1 cellular context compared by ENCODE assay signal in the genomic region with DNA sequence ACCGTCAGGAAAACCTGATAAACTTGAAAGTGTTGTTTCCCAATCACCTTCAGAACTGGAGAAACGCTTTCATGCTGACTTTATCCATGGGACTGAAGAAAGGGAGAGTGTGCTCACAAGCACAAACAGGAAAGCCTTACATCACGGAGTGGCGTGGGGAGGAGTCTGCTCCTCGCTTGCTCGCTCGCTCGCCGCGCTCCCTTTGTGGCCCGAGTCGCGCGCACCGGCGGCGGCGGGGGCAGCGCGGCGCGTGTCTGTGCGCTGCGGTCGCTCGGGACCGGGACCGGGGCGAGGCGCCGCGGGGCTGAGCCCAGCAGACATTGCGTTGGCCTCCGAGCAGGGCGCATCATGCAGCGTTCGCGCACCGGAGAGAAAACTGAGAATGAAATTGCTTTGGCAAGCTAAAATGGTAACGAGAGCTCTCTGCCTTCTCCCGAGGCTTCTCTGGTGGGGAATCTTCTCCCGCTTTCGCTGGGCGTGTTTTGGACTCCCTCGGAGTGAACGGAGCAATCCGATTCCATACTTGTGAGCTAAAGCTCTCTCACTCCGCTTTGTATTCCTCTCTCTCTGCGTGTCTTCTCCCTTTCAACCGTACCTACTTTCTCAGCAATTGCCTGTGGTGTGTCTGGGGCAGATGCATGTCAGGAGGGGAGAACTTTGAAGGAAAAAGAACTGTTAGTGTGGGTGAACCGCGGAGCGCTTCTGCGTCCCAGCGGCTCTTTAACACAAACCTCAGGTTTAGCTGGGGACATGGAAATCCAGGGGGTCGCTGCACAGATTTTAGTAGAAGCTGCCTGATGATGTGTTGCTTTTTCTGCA.
TF ChIP-seq lines count a peak whose summit lies in the region.

A gene (plus strand): TSS at position 205 of the 819 bp plus-strand sequence. CDS start 178 bp downstream, at position 383.

TF ChIP-seq in HepG2, 621 proteins besides CTCF, POLR2A, EP300 and RAD21 (continued from another document and continues in another):
- TF ChIP-seq, protein P1, sequence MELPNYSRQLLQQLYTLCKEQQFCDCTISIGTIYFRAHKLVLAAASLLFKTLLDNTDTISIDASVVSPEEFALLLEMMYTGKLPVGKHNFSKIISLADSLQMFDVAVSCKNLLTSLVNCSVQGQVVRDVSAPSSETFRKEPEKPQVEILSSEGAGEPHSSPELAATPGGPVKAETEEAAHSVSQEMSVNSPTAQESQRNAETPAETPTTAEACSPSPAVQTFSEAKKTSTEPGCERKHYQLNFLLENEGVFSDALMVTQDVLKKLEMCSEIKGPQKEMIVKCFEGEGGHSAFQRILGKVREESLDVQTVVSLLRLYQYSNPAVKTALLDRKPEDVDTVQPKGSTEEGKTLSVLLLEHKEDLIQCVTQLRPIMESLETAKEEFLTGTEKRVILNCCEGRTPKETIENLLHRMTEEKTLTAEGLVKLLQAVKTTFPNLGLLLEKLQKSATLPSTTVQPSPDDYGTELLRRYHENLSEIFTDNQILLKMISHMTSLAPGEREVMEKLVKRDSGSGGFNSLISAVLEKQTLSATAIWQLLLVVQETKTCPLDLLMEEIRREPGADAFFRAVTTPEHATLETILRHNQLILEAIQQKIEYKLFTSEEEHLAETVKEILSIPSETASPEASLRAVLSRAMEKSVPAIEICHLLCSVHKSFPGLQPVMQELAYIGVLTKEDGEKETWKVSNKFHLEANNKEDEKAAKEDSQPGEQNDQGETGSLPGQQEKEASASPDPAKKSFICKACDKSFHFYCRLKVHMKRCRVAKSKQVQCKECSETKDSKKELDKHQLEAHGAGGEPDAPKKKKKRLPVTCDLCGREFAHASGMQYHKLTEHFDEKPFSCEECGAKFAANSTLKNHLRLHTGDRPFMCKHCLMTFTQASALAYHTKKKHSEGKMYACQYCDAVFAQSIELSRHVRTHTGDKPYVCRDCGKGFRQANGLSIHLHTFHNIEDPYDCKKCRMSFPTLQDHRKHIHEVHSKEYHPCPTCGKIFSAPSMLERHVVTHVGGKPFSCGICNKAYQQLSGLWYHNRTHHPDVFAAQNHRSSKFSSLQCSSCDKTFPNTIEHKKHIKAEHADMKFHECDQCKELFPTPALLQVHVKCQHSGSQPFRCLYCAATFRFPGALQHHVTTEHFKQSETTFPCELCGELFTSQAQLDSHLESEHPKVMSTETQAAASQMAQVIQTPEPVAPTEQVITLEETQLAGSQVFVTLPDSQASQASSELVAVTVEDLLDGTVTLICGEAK (IDR thresholded peaks at IDR 0.05): no peak
- TF ChIP-seq, protein P1 (CRISPR knock-in tag; IDR thresholded peaks at IDR 0.05): no peak
- no peak for TF ChIP-seq ZNF350 (CRISPR knock-in tag; IDR thresholded peaks at IDR 0.05; ENCODE audit: borderline replicate concordance, low read depth)
- TF ChIP-seq, protein P2, sequence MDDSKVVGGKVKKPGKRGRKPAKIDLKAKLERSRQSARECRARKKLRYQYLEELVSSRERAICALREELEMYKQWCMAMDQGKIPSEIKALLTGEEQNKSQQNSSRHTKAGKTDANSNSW (CRISPR knock-in tag; IDR thresholded peaks at IDR 0.05; ENCODE audit: borderline replicate concordance): no peak
- TF ChIP-seq, protein P3, sequence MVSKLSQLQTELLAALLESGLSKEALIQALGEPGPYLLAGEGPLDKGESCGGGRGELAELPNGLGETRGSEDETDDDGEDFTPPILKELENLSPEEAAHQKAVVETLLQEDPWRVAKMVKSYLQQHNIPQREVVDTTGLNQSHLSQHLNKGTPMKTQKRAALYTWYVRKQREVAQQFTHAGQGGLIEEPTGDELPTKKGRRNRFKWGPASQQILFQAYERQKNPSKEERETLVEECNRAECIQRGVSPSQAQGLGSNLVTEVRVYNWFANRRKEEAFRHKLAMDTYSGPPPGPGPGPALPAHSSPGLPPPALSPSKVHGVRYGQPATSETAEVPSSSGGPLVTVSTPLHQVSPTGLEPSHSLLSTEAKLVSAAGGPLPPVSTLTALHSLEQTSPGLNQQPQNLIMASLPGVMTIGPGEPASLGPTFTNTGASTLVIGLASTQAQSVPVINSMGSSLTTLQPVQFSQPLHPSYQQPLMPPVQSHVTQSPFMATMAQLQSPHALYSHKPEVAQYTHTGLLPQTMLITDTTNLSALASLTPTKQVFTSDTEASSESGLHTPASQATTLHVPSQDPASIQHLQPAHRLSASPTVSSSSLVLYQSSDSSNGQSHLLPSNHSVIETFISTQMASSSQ (IDR thresholded peaks at IDR 0.05; ENCODE audit: low read depth): no peak
- TF ChIP-seq, protein P3 (CRISPR knock-in tag; IDR thresholded peaks at IDR 0.05; ENCODE audit: borderline replicate concordance): no peak
- TF ChIP-seq MTA1 (CRISPR knock-in tag; IDR thresholded peaks at IDR 0.05; ENCODE audit: borderline replicate concordance): peak; percentile 48; the same call in 1 of the 2 replicates
- TF ChIP-seq SOX5 (CRISPR knock-in tag; IDR thresholded peaks at IDR 0.05; ENCODE audit: borderline replicate concordance): no peak
- TF ChIP-seq, protein P4, sequence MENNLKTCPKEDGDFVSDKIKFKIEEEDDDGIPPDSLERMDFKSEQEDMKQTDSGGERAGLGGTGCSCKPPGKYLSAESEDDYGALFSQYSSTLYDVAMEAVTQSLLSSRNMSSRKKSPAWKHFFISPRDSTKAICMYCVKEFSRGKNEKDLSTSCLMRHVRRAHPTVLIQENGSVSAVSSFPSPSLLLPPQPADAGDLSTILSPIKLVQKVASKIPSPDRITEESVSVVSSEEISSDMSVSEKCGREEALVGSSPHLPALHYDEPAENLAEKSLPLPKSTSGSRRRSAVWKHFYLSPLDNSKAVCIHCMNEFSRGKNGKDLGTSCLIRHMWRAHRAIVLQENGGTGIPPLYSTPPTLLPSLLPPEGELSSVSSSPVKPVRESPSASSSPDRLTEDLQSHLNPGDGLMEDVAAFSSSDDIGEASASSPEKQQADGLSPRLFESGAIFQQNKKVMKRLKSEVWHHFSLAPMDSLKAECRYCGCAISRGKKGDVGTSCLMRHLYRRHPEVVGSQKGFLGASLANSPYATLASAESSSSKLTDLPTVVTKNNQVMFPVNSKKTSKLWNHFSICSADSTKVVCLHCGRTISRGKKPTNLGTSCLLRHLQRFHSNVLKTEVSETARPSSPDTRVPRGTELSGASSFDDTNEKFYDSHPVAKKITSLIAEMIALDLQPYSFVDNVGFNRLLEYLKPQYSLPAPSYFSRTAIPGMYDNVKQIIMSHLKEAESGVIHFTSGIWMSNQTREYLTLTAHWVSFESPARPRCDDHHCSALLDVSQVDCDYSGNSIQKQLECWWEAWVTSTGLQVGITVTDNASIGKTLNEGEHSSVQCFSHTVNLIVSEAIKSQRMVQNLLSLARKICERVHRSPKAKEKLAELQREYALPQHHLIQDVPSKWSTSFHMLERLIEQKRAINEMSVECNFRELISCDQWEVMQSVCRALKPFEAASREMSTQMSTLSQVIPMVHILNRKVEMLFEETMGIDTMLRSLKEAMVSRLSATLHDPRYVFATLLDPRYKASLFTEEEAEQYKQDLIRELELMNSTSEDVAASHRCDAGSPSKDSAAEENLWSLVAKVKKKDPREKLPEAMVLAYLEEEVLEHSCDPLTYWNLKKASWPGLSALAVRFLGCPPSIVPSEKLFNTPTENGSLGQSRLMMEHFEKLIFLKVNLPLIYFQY (CRISPR knock-in tag; IDR thresholded peaks at IDR 0.05; ENCODE audit: borderline replicate concordance): no peak
- TF ChIP-seq CEBPG (CRISPR knock-in tag; IDR thresholded peaks at IDR 0.05): peak; percentile 27; the same call in 1 of the 2 replicates
- no peak for TF ChIP-seq TMF1 (CRISPR knock-in tag; IDR thresholded peaks at IDR 0.05; ENCODE audit: low read depth)
- TF ChIP-seq, protein P5, sequence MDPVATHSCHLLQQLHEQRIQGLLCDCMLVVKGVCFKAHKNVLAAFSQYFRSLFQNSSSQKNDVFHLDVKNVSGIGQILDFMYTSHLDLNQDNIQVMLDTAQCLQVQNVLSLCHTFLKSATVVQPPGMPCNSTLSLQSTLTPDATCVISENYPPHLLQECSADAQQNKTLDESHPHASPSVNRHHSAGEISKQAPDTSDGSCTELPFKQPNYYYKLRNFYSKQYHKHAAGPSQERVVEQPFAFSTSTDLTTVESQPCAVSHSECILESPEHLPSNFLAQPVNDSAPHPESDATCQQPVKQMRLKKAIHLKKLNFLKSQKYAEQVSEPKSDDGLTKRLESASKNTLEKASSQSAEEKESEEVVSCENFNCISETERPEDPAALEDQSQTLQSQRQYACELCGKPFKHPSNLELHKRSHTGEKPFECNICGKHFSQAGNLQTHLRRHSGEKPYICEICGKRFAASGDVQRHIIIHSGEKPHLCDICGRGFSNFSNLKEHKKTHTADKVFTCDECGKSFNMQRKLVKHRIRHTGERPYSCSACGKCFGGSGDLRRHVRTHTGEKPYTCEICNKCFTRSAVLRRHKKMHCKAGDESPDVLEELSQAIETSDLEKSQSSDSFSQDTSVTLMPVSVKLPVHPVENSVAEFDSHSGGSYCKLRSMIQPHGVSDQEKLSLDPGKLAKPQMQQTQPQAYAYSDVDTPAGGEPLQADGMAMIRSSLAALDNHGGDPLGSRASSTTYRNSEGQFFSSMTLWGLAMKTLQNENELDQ (CRISPR knock-in tag; IDR thresholded peaks at IDR 0.05; ENCODE audit: borderline replicate concordance): no peak
- TF ChIP-seq, protein P6, sequence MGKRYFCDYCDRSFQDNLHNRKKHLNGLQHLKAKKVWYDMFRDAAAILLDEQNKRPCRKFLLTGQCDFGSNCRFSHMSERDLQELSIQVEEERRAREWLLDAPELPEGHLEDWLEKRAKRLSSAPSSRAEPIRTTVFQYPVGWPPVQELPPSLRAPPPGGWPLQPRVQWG (CRISPR knock-in tag; IDR thresholded peaks at IDR 0.05; ENCODE audit: borderline replicate concordance, low read depth): no peak
- TF ChIP-seq NFYB (CRISPR knock-in tag; IDR thresholded peaks at IDR 0.05): no peak
- TF ChIP-seq, protein P7, sequence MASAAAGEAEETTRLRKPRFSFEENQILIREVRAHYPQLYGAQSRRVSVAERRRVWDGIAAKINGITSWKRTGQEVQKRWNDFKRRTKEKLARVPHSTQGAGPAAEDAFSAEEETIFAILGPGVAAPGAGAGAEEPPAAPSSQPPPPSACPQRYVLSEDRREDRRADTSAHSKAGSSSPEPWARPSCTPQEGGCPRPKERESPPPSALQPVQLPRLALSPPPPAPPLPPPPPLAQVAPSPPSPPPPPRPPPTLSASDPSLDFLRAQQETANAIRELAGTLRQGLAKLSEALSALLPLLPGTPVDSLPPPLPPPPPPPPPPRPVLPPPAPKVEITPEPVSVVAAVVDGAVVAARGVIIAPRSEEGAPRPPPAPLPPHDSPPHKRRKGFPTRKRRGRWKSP (CRISPR knock-in tag; IDR thresholded peaks at IDR 0.05): peak; percentile 84
- TF ChIP-seq, protein P8, sequence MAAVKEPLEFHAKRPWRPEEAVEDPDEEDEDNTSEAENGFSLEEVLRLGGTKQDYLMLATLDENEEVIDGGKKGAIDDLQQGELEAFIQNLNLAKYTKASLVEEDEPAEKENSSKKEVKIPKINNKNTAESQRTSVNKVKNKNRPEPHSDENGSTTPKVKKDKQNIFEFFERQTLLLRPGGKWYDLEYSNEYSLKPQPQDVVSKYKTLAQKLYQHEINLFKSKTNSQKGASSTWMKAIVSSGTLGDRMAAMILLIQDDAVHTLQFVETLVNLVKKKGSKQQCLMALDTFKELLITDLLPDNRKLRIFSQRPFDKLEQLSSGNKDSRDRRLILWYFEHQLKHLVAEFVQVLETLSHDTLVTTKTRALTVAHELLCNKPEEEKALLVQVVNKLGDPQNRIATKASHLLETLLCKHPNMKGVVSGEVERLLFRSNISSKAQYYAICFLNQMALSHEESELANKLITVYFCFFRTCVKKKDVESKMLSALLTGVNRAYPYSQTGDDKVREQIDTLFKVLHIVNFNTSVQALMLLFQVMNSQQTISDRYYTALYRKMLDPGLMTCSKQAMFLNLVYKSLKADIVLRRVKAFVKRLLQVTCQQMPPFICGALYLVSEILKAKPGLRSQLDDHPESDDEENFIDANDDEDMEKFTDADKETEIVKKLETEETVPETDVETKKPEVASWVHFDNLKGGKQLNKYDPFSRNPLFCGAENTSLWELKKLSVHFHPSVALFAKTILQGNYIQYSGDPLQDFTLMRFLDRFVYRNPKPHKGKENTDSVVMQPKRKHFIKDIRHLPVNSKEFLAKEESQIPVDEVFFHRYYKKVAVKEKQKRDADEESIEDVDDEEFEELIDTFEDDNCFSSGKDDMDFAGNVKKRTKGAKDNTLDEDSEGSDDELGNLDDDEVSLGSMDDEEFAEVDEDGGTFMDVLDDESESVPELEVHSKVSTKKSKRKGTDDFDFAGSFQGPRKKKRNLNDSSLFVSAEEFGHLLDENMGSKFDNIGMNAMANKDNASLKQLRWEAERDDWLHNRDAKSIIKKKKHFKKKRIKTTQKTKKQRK (IDR thresholded peaks at IDR 0.05; ENCODE audit: low read length): no peak
- TF ChIP-seq NR2C2 (CRISPR knock-in tag; IDR thresholded peaks at IDR 0.05; ENCODE audit: borderline replicate concordance): no peak
- TF ChIP-seq MBD4 (IDR thresholded peaks at IDR 0.05; ENCODE audit: borderline replicate concordance, low read length): no peak
- no peak for TF ChIP-seq SNAPC2 (CRISPR knock-in tag; IDR thresholded peaks at IDR 0.05)
- TF ChIP-seq ZNF510 (CRISPR knock-in tag; IDR thresholded peaks at IDR 0.05; ENCODE audit: low read depth): peak; percentile 75; the same call in 1 of the 2 replicates
- TF ChIP-seq ZMAT3 (CRISPR knock-in tag; conservative IDR thresholded peaks at IDR 0.05): no peak
